ENCODE assay signal across 1 cellular context in the genomic region with DNA sequence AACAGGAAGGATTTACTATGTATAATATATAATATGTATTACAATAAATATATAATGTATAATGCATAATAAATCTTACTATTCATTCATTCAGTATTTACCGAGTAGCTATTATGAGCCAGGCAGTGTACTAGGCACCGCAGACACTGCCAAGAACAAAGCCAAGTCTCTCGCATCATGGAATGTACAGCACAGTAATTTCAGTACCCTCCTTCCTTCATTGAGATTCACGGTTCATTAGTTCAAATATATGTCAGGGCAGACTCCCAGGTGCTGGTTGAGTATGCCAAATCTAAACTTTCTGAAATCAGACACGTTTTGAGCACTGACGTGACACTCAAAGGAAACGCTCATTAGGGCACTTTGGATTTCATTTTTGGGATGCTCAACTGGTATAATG.
TF ChIP-seq lines count a peak whose summit lies in the region.

No MANE protein-coding gene starts in this region.

TF ChIP-seq in endothelial cell of umbilical vein, 7 proteins besides CTCF, POLR2A, EP300 and RAD21:
- no peak for TF ChIP-seq MYC (IDR thresholded peaks at IDR 0.05; ENCODE audit: low read depth, low read length)
- no peak for TF ChIP-seq EZH2 (IDR thresholded peaks at IDR 0.05; ENCODE audit: borderline replicate concordance, low read depth, low read length, severe bottlenecking)
- no peak for TF ChIP-seq POLR2AphosphoS5 (IDR thresholded peaks at IDR 0.05; ENCODE audit: insufficient read depth, low read depth, low read length)
- no peak for TF ChIP-seq FOS (IDR thresholded peaks at IDR 0.05; ENCODE audit: borderline replicate concordance, insufficient read depth, low read length)
- no peak for TF ChIP-seq JUN (IDR thresholded peaks at IDR 0.05; ENCODE audit: borderline replicate concordance, insufficient read depth, insufficient read length, low read depth)
- TF ChIP-seq, protein P1, sequence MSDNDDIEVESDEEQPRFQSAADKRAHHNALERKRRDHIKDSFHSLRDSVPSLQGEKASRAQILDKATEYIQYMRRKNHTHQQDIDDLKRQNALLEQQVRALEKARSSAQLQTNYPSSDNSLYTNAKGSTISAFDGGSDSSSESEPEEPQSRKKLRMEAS (IDR thresholded peaks at IDR 0.05; ENCODE audit: insufficient read depth, insufficient read length), result no peak
TF ChIP-seq in endothelial cell of umbilical vein: peak in this region for 0.
